ENCODE assay signal across 8 cellular contexts in genomic region chr4:74364649-74365491, GRCh38. TPM values are rescaled to one million over a fixed set of nuclear protein-coding genes. Genes with fewer than 3 reads are reported as not detected.
DNase-seq lines count a peak whose midpoint lies in the region; ATAC-seq and TF ChIP-seq lines count a peak whose summit lies in the region.

Gene EREG (plus strand): TSS chr4:74365145. CDS start chr4:74365309, 164 bp downstream.

- H3K27me3 ChIP-seq in right lobe of liver (peaks cover 0 to 16% of the 10 kb centered on the region in 2 donors), stomach (peaks cover 0 to 23% (median 16%) of the 10 kb centered on the region in 3 donors)

- DNase-seq in ELF-1 (ENCODE audit: low read depth, low spot score) (peak; percentile 59), GOT3 (lab: John Stamatoyannopoulos, UW) (peak; percentile 2), NCI-H510A treated with DMSO at 0.1 percent for 48 hours (lab: John Stamatoyannopoulos, UW) (peak; percentile 43), coronary artery (ENCODE audit: low spot score) (no peak), right lobe of liver (peak; percentile 32 to 65 (median 46)), stomach (no peak), globus pallidus (ENCODE audit: low spot score) (no peak), NCI-H2107 treated with DMSO at 0.1 percent for 48 hours (lab: John Stamatoyannopoulos, UW; ENCODE audit: unreplicated experiment) (no peak)

- intact Hi-C loops in right lobe of liver (cut with DNase I), result no loop called here
- intact Hi-C loops in stomach (cut with DNase I; ENCODE audit: low total_unique reads), result no loop called here

- TF ChIP-seq CTCF in coronary artery (IDR thresholded peaks at IDR 0.05) (no peak), right lobe of liver (IDR thresholded peaks at IDR 0.05) (no peak), stomach (IDR thresholded peaks at IDR 0.05) (no peak)

- ATAC-seq in right lobe of liver, result peak; percentile 44 to 54 (median 50)

- 6% methylated on average over 29 of the region's 40 CpGs for WGBS in right lobe of liver (ENCODE audit: insufficient coverage, low coverage, low lambda C conversion rate, missing lambda C conversion rate)
- WGBS in stomach, 5 donors, result 9 to 13% (median 10%) methylated on average over 29 to 40 of the region's 40 CpGs

- H3K9me3 ChIP-seq in right lobe of liver (no peaks in the 10 kb centered on the region), stomach (no peaks in the 10 kb centered on the region)

- peaks cover 0 to 6% (median 0%) of the 10 kb centered on the region in 4 donors for H3K4me1 ChIP-seq in right lobe of liver
- H3K4me1 ChIP-seq in stomach, result peaks cover 13 to 24% (median 17%) of the 10 kb centered on the region in 4 donors

- H3K36me3 ChIP-seq in right lobe of liver (no peaks in the 10 kb centered on the region), stomach (no peaks in the 10 kb centered on the region)

- no peak for TF ChIP-seq EP300 in stomach (IDR thresholded peaks at IDR 0.05)

- H3K4me3 ChIP-seq in coronary artery, result peak within 1 kb of the TSS; percentile 73
- H3K4me3 ChIP-seq in right lobe of liver, result no peak within 1 kb of the TSS
- peak within 1 kb of the TSS; percentile 28 to 53 (median 46) for H3K4me3 ChIP-seq in stomach

- TF ChIP-seq POLR2A in right lobe of liver (IDR thresholded peaks at IDR 0.05) (no peak), stomach (IDR thresholded peaks at IDR 0.05) (no peak)

- H3K27ac ChIP-seq in coronary artery, result peak within 1 kb of the TSS; percentile 1 to 59
- H3K27ac ChIP-seq in right lobe of liver, result no peak within 1 kb of the TSS
- no peak within 1 kb of the TSS for H3K27ac ChIP-seq in stomach

RNA-seq across cellular contexts. Expression of gene EREG, which starts in this region (rescaled TPM):
- total RNA-seq in right lobe of liver (under 1 TPM in 2 of 6 experiments, not detected in 4; 0.11 to 0.50 TPM), stomach (1 to 10 TPM in 1 of 5 donors, not detected in 4; 1.8 TPM)
- polyA plus RNA-seq in stomach, result under 1 TPM in 2 of 3 donors, not detected in 1; 0.62 to 0.73 TPM

Comparison
In these comparisons a context has a peak if more than half of its experiments do, and no peak if none do; other contexts are left out.
1. Peak in DNase-seq and ATAC-seq in right lobe of liver; RNA of the gene not detected or under 1 TPM.
2. DNase-seq: peak in ELF-1 (single experiment), GOT3 (single experiment) and NCI-H510A treated with DMSO at 0.1 percent for 48 hours (single experiment); none in coronary artery (single experiment), stomach (single experiment), globus pallidus (single experiment) and NCI-H2107 treated with DMSO at 0.1 percent for 48 hours (single experiment).
3. H3K27ac ChIP-seq: peak in coronary artery (2 of 2); none in right lobe of liver (0 of 3) and stomach (0 of 5).
4. H3K4me3 ChIP-seq: peak in coronary artery (single experiment) and stomach (4 of 4); none in right lobe of liver (0 of 3).